14 cellular contexts compared by ENCODE assay signal in the genomic region with DNA sequence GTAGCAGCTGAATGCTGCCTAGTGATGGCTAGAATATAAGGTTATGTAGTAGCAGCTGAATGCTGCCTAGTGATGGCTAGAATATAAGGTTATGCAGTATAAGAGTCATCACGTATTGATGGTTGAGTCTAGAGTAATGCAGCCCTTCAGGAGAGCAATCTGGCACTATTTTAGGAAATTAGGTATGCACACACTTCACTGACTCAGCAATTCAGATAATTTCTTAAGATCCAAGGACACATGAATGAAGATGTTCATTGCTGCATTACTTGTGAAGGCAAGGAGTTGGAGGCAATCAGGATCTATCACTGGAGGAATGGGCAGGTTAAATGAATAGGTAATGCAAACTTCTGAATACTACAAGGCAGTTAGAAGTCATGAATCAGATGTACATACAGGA. TPM values are rescaled to one million over a fixed set of nuclear protein-coding genes. Genes with fewer than 3 reads are reported as not detected.
DNase-seq lines count a peak whose midpoint lies in the region; ATAC-seq, FAIRE-seq and TF ChIP-seq lines count a peak whose summit lies in the region.
"Had no signal": no experiment of that assay in that cellular context is flagged by ENCODE, and none has a peak within 500 bp of the region (broad histone marks: within the 10 kb centered on the region; RNA-seq: fewer than 3 reads in every experiment).

No MANE protein-coding gene starts in this region.

- no peak for ATAC-seq in activated naive CD8-positive, alpha-beta T cell treated with anti-CD3 and anti-CD28 coated beads, Interleukin-2, amount 10 ng/mL, durations not matched to agents 7 days and 5 days (ENCODE audit: low read depth)
- no peak for ATAC-seq in activated naive CD8-positive, alpha-beta T cell treated with anti-CD3 and anti-CD28 coated beads, Interleukin-2, amount 50 U/mL, for 24 hours
- ATAC-seq in HG02798 (IDR thresholded peaks at IDR 0.05; ENCODE audit: poor library complexity, unreplicated experiment) = no peak

- peaks cover 11% of the 10 kb centered on the region for H3K4me1 Mint-ChIP-seq in activated naive CD8-positive, alpha-beta T cell treated with anti-CD3 and anti-CD28 coated beads, Interleukin-2, amount 10 ng/mL, durations not matched to agents 7 days and 5 days
- peaks cover 5% of the 10 kb centered on the region for H3K4me1 Mint-ChIP-seq in activated naive CD8-positive, alpha-beta T cell treated with anti-CD3 and anti-CD28 coated beads, Interleukin-2, amount 50 U/mL, for 24 hours

- H3K36me3 Mint-ChIP-seq in activated naive CD8-positive, alpha-beta T cell treated with anti-CD3 and anti-CD28 coated beads, Interleukin-2, amount 10 ng/mL, durations not matched to agents 7 days and 5 days = peaks cover 40% of the 10 kb centered on the region
- H3K36me3 Mint-ChIP-seq in activated naive CD8-positive, alpha-beta T cell treated with anti-CD3 and anti-CD28 coated beads, Interleukin-2, amount 50 U/mL, for 24 hours (ENCODE audit: low read depth) = peaks cover 39% of the 10 kb centered on the region

- H3K27ac Mint-ChIP-seq in activated naive CD8-positive, alpha-beta T cell treated with anti-CD3 and anti-CD28 coated beads, Interleukin-2, amount 10 ng/mL, durations not matched to agents 7 days and 5 days = peak overlapping the region; percentile 9
- H3K27ac Mint-ChIP-seq in activated naive CD8-positive, alpha-beta T cell treated with anti-CD3 and anti-CD28 coated beads, Interleukin-2, amount 50 U/mL, for 24 hours = no peak overlapping the region
- H3K27ac Mint-ChIP-seq: CD4-positive, alpha-beta T cell had no signal

- H3K9me3 Mint-ChIP-seq in activated naive CD8-positive, alpha-beta T cell treated with anti-CD3 and anti-CD28 coated beads, Interleukin-2, amount 10 ng/mL, durations not matched to agents 7 days and 5 days = no peaks in the 10 kb centered on the region
- H3K9me3 Mint-ChIP-seq in activated naive CD8-positive, alpha-beta T cell treated with anti-CD3 and anti-CD28 coated beads, Interleukin-2, amount 50 U/mL, for 24 hours = no peaks in the 10 kb centered on the region
- H3K9me3 Mint-ChIP-seq: CD4-positive, alpha-beta T cell had no signal

- peak; percentile 76 for FAIRE-seq in GM12891 (lab: Jason Lieb, UNC)
- peak; percentile 90 for FAIRE-seq in HTR-8/SVneo (lab: Jason Lieb, UNC)
- no peak for FAIRE-seq in GM19239 (lab: Jason Lieb, UNC)
- FAIRE-seq: A204.1, H1 had no signal

- DNase-seq in activated naive CD8-positive, alpha-beta T cell treated with anti-CD3 and anti-CD28 coated beads, Interleukin-2, amount 10 ng/mL, durations not matched to agents 7 days and 5 days = no peak
- no peak for DNase-seq in activated naive CD8-positive, alpha-beta T cell treated with anti-CD3 and anti-CD28 coated beads, Interleukin-2, amount 50 U/mL, for 24 hours
- DNase-seq in GM12891 (ENCODE audit: insufficient read length, low spot score) = no peak
- no peak for DNase-seq in HTR-8/SVneo (ENCODE audit: insufficient read length, low spot score)
- DNase-seq in GM19239 (ENCODE audit: insufficient read length, low spot score) = no peak
- no peak for DNase-seq in stimulated activated CD4-positive, alpha-beta T cell treated with anti-CD3 and anti-CD28 coated beads, Interleukin-1b, Interleukin-23, amount 100 ng/mL, for 48 hours
- DNase-seq: AML-193; Calu3; CD4-positive, alpha-beta T cell; DMS79 treated with DMSO at 0.1 percent for 48 hours; GF-D8 had no signal

- no peak overlapping the region for H3K4me3 Mint-ChIP-seq in activated naive CD8-positive, alpha-beta T cell treated with anti-CD3 and anti-CD28 coated beads, Interleukin-2, amount 10 ng/mL, durations not matched to agents 7 days and 5 days
- H3K4me3 Mint-ChIP-seq in activated naive CD8-positive, alpha-beta T cell treated with anti-CD3 and anti-CD28 coated beads, Interleukin-2, amount 50 U/mL, for 24 hours = no peak overlapping the region
- H3K4me3 Mint-ChIP-seq: CD4-positive, alpha-beta T cell had no signal

- POLR2A ChIA-PET in activated naive CD8-positive, alpha-beta T cell treated with anti-CD3 and anti-CD28 coated beads, Interleukin-2, amount 10 ng/mL, durations not matched to agents 7 days and 5 days (lab: Charles Lee) = no interaction called here

- H3K27me3 Mint-ChIP-seq in activated naive CD8-positive, alpha-beta T cell treated with anti-CD3 and anti-CD28 coated beads, Interleukin-2, amount 10 ng/mL, durations not matched to agents 7 days and 5 days = no peaks in the 10 kb centered on the region
- H3K27me3 Mint-ChIP-seq in activated naive CD8-positive, alpha-beta T cell treated with anti-CD3 and anti-CD28 coated beads, Interleukin-2, amount 50 U/mL, for 24 hours = no peaks in the 10 kb centered on the region
- H3K27me3 Mint-ChIP-seq: CD4-positive, alpha-beta T cell had no signal

- TF ChIP-seq POLR2A in GM12891 (IDR thresholded peaks at IDR 0.05; ENCODE audit: low read depth, low read length) = no peak

TF ChIP-seq in GM12891, 5 proteins besides CTCF, POLR2A, EP300 and RAD21:
- TF ChIP-seq TAF1 (IDR thresholded peaks at IDR 0.05; ENCODE audit: low read depth, low read length) = no peak
- no peak for TF ChIP-seq PAX5 (IDR thresholded peaks at IDR 0.05; ENCODE audit: insufficient read depth, low read length, severe bottlenecking)
- TF ChIP-seq SPI1 (IDR thresholded peaks at IDR 0.05; ENCODE audit: low read depth, low read length) = no peak
- no peak for TF ChIP-seq POLR2AphosphoS5 (IDR thresholded peaks at IDR 0.05; ENCODE audit: low read depth, low read length)
- no peak for TF ChIP-seq POU2F2 (IDR thresholded peaks at IDR 0.05; ENCODE audit: low read depth, low read length)

RNA-seq across cellular contexts. Expression of a gene that starts 13.6 kb away (rescaled TPM):
- total RNA-seq in activated naive CD8-positive, alpha-beta T cell treated with anti-CD3 and anti-CD28 coated beads, Interleukin-2, amount 10 ng/mL, durations not matched to agents 7 days and 5 days = 10 to 100 TPM; 27.4 to 29.3 TPM
- polyA plus RNA-seq in GM12891 (2012; ENCODE audit: low read depth, missing spikeins) = 3.8 TPM

RNA-seq across cellular contexts. Expression of a gene that starts 40.1 kb away (rescaled TPM):
- total RNA-seq in activated naive CD8-positive, alpha-beta T cell treated with anti-CD3 and anti-CD28 coated beads, Interleukin-2, amount 10 ng/mL, durations not matched to agents 7 days and 5 days = 1 to 10 TPM; 7.5 to 9.2 TPM
- polyA plus RNA-seq in GM12891 (2012; ENCODE audit: low read depth, missing spikeins) = 19.0 TPM
- total RNA-seq: H1 had no signal

RNA-seq across cellular contexts. Expression of a gene that starts 45.4 kb away (rescaled TPM):
- total RNA-seq in activated naive CD8-positive, alpha-beta T cell treated with anti-CD3 and anti-CD28 coated beads, Interleukin-2, amount 10 ng/mL, durations not matched to agents 7 days and 5 days = 10 to 100 TPM; 39.5 to 40.9 TPM
- 24.4 TPM for polyA plus RNA-seq in GM12891 (2012; ENCODE audit: low read depth, missing spikeins)
